9 cellular contexts compared by ENCODE assay signal in genomic region chr11:43830928-43831440, GRCh38. TPM values are rescaled to one million over a fixed set of nuclear protein-coding genes. Genes with fewer than 3 reads are reported as not detected.
DNase-seq lines count a peak whose midpoint lies in the region; ATAC-seq, FAIRE-seq and TF ChIP-seq lines count a peak whose summit lies in the region.
"Had no signal": no experiment of that assay in that cellular context is flagged by ENCODE, and none has a peak within 500 bp of the region (broad histone marks: within the 10 kb centered on the region; RNA-seq: fewer than 3 reads in every experiment).

No MANE protein-coding gene starts in this region.

- no peak overlapping the region for H3K4me3 Mint-ChIP-seq in activated B cell treated with CpG ODN at 0.5 μM for 24 hours
- H3K4me3 Mint-ChIP-seq: central memory CD8-positive, alpha-beta T cell had no signal

- no peaks in the 10 kb centered on the region for H3K9me3 Mint-ChIP-seq in activated B cell treated with CpG ODN at 0.5 μM for 24 hours
- H3K9me3 Mint-ChIP-seq: central memory CD8-positive, alpha-beta T cell had no signal

- peak overlapping the region; percentile 66 for H3K4me2 ChIP-seq in endothelial cell of umbilical vein (ENCODE audit: insufficient read depth, low read length)

- no peaks in the 10 kb centered on the region for H3K27me3 ChIP-seq in endothelial cell of umbilical vein (ENCODE audit: control insufficient read depth in 2 of 2, insufficient read depth in 2 of 2, low read length in 2 of 2)

- no peaks in the 10 kb centered on the region for H3K27me3 Mint-ChIP-seq in activated B cell treated with CpG ODN at 0.5 μM for 24 hours
- H3K27me3 Mint-ChIP-seq: central memory CD8-positive, alpha-beta T cell had no signal

- DNase-seq in A172 (ENCODE audit: low spot score): peak; percentile 100
- no peak for DNase-seq in activated B cell treated with CpG ODN at 0.5 μM for 24 hours
- DNase-seq in endothelial cell of umbilical vein (ENCODE audit: low read depth, low spot score): peak; percentile 93
- peak; percentile 8 for DNase-seq in pons (ENCODE audit: low spot score)
- no peak for DNase-seq in NCI-H2107 (lab: John Stamatoyannopoulos, UW)

- peak; percentile 60 for ATAC-seq in activated B cell treated with CpG ODN at 0.5 μM for 24 hours (ENCODE audit: low read depth)
- no peak for ATAC-seq in HG03354 (IDR thresholded peaks at IDR 0.05; ENCODE audit: poor library complexity, severe bottlenecking, unreplicated experiment)
- no peak for ATAC-seq in GM19467 (IDR thresholded peaks at IDR 0.05; ENCODE audit: unreplicated experiment)

- H3K9me1 ChIP-seq in endothelial cell of umbilical vein (replicated peaks; ENCODE audit: control insufficient read depth, extremely low read depth, insufficient read depth, low read length): no peaks in the 10 kb centered on the region

- no peak for TF ChIP-seq POLR2A in endothelial cell of umbilical vein (IDR thresholded peaks at IDR 0.05; ENCODE audit: low read depth, low read length)

- no peaks in the 10 kb centered on the region for H4K20me1 ChIP-seq in endothelial cell of umbilical vein (replicated peaks; ENCODE audit: control insufficient read depth, extremely low read depth, insufficient read depth, low read length)

- no peaks in the 10 kb centered on the region for H3K79me2 ChIP-seq in endothelial cell of umbilical vein (ENCODE audit: control insufficient read depth, insufficient read depth, low read length)

- no peak overlapping the region for H3K4me3 ChIP-seq in HEK293 (ENCODE audit: low read depth, low read length)
- no peak overlapping the region for H3K4me3 ChIP-seq in endothelial cell of umbilical vein (replicated peaks in 1 of 3; ENCODE audit: insufficient read depth in 1 of 3, low read depth in 1 of 3, low read length in 3 of 3)

- no peak overlapping the region for H3K27ac Mint-ChIP-seq in activated B cell treated with CpG ODN at 0.5 μM for 24 hours

- no peak overlapping the region for H3K27ac ChIP-seq in HEK293 (ENCODE audit: extremely low read depth, low read depth, low read length)
- peak overlapping the region; percentile 51 for H3K27ac ChIP-seq in endothelial cell of umbilical vein (ENCODE audit: insufficient read depth, low read depth, low read length)

- peaks cover 0 to 3% of the 10 kb centered on the region in 2 experiments; a peak in 1 of 3 replicates for H3K36me3 ChIP-seq in HEK293 (ENCODE audit: control insufficient read depth in 2 of 2, insufficient read depth in 1 of 2, low read length in 2 of 2)
- H3K36me3 ChIP-seq in endothelial cell of umbilical vein (ENCODE audit: control insufficient read depth in 2 of 2, extremely low read depth in 1 of 2, insufficient read depth in 2 of 2, low read length in 2 of 2): peaks cover 3% of the 10 kb centered on the region in 2 experiments

- FAIRE-seq in endothelial cell of umbilical vein (lab: Jason Lieb, UNC): peak; percentile 96

- no peak overlapping the region for H3K9ac ChIP-seq in endothelial cell of umbilical vein (replicated peaks; ENCODE audit: extremely low read depth, insufficient read depth, low read length)

- H3K9me3 ChIP-seq in HEK293 (ENCODE audit: control insufficient read depth, insufficient read depth, low read depth, low read length) (no peaks in the 10 kb centered on the region), endothelial cell of umbilical vein (replicated peaks; ENCODE audit: control insufficient read depth, insufficient read depth, low read length) (no peaks in the 10 kb centered on the region)

- CTCF ChIA-PET in HEK293 (lab: Yijun Ruan, JAX) (interaction anchor here (0.6 to 10.8 kb wide), 4 partner anchors 19 to 263 kb away, joined by 3 to 122 read pairs (median 4); no protein-coding TSS in a partner anchor), activated B cell treated with CpG ODN at 0.5 μM for 24 hours (lab: Charles Lee) (interaction anchor here (2.0 kb wide), 1 partner anchor 21 kb away, joined by 5 read pairs; no protein-coding TSS in a partner anchor), endothelial cell of umbilical vein (lab: Charles Lee) (interaction anchor here (0.7 to 6.7 kb wide), 13 partner anchors 12 to 327 kb away, joined by 3 to 55 read pairs (median 4); no protein-coding TSS in a partner anchor)

- peaks cover 17% of the 10 kb centered on the region for H3K36me3 Mint-ChIP-seq in activated B cell treated with CpG ODN at 0.5 μM for 24 hours (ENCODE audit: low read depth)

- dilution Hi-C loops in endothelial cell of umbilical vein (cut with MboI; ENCODE audit: extremely low pct_ligation_motif_present, low sequenced_read_pairs): no loop called here

- H3K4me1 Mint-ChIP-seq in activated B cell treated with CpG ODN at 0.5 μM for 24 hours: peaks cover 5% of the 10 kb centered on the region
- H3K4me1 Mint-ChIP-seq: central memory CD8-positive, alpha-beta T cell had no signal

- TF ChIP-seq CTCF in HEK293 (tag by site-specific recombination; IDR thresholded peaks at IDR 0.05) (no peak), activated B cell treated with CpG ODN at 0.5 μM for 24 hours (IDR thresholded peaks at IDR 0.05) (no peak), endothelial cell of umbilical vein (IDR thresholded peaks at IDR 0.05; ENCODE audit: extremely low read depth in 1 of 2, insufficient read depth in 1 of 2, low read depth in 1 of 2, low read length in 2 of 2) (no peak)

- intact Hi-C loops in activated B cell treated with CpG ODN at 0.5 μM for 24 hours (cut with micrococcal nuclease) (no loop called here), endothelial cell of umbilical vein (cut with micrococcal nuclease) (loop anchor here (2.0 kb wide), 1 partner anchor 190 kb away; no protein-coding TSS in a partner anchor)

- H3K4me1 ChIP-seq in HEK293 (ENCODE audit: control insufficient read depth, insufficient read depth, low read length): peaks cover 6% of the 10 kb centered on the region
- peaks cover 15% of the 10 kb centered on the region for H3K4me1 ChIP-seq in endothelial cell of umbilical vein (ENCODE audit: control insufficient read depth, extremely low read depth, insufficient read depth, low read length)

- POLR2A ChIA-PET in HEK293 (lab: Yijun Ruan, JAX) (interaction anchor here (1.4 kb wide), 1 partner anchor 235 kb away, joined by 6 read pairs; the partner anchor contains the start of gene ACCS), activated B cell treated with CpG ODN at 0.5 μM for 24 hours (lab: Charles Lee) (no interaction called here), endothelial cell of umbilical vein (lab: Charles Lee) (no interaction called here)

- BruUV-seq in endothelial cell of umbilical vein (replicated peaks; lab: Mats Ljungman, UMichigan): no TSS peak

- H2AFZ ChIP-seq in endothelial cell of umbilical vein (ENCODE audit: low read depth, low read length): no peak overlapping the region

TF ChIP-seq in HEK293, 187 proteins besides CTCF, POLR2A, EP300 and RAD21 (continues in another document):
- TF ChIP-seq BCL11B (tag by site-specific recombination; IDR thresholded peaks at IDR 0.05; ENCODE audit: low read depth) (no peak), ZNF175 (tag by site-specific recombination; IDR thresholded peaks at IDR 0.05) (no peak), ZNF660 (tag by site-specific recombination; IDR thresholded peaks at IDR 0.05) (peak; percentile 88), ZNF24 (tag by site-specific recombination; IDR thresholded peaks at IDR 0.05) (peak; percentile 44; the same call in 1 of the 2 replicates), ZXDB (tag by site-specific recombination; IDR thresholded peaks at IDR 0.05) (0 out of 2 replicates have a peak, but pooled peaks have one; percentile 22), KLF10 (tag by site-specific recombination; IDR thresholded peaks at IDR 0.05) (no peak), RBAK (tag by site-specific recombination; IDR thresholded peaks at IDR 0.05) (no peak), ZNF391 (tag by site-specific recombination; IDR thresholded peaks at IDR 0.05; ENCODE audit: borderline replicate concordance, low read depth) (no peak)

TF ChIP-seq in endothelial cell of umbilical vein, 7 proteins besides CTCF, POLR2A, EP300 and RAD21:
- TF ChIP-seq JUN (IDR thresholded peaks at IDR 0.05; ENCODE audit: borderline replicate concordance, insufficient read depth, insufficient read length, low read depth): peak; percentile 98
- peak; percentile 100 for TF ChIP-seq FOS (IDR thresholded peaks at IDR 0.05; ENCODE audit: borderline replicate concordance, insufficient read depth, low read length)
- TF ChIP-seq MYC (IDR thresholded peaks at IDR 0.05; ENCODE audit: low read depth, low read length): no peak
- peak; percentile 59 for TF ChIP-seq POLR2AphosphoS5 (IDR thresholded peaks at IDR 0.05; ENCODE audit: insufficient read depth, low read depth, low read length)
- TF ChIP-seq, protein P1, sequence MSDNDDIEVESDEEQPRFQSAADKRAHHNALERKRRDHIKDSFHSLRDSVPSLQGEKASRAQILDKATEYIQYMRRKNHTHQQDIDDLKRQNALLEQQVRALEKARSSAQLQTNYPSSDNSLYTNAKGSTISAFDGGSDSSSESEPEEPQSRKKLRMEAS (IDR thresholded peaks at IDR 0.05; ENCODE audit: insufficient read depth, insufficient read length): no peak
TF ChIP-seq in endothelial cell of umbilical vein: peak in this region for 3.

RNA-seq across cellular contexts. Expression of gene ALKBH3, which starts 49.6 kb away (rescaled TPM):
- total RNA-seq in A172 (2014; rRNA removed; shearing (Covaris generic)): 67.7 and 76.6 TPM in 2 replicates
- 28.3 and 40.5 TPM in 2 replicates for total RNA-seq in activated B cell treated with CpG ODN at 0.5 μM for 24 hours
- 32.3 and 34.7 TPM in 2 replicates for total RNA-seq in endothelial cell of umbilical vein
- polyA plus RNA-seq in endothelial cell of umbilical vein: 23.0 and 28.0 TPM in 2 replicates
- polyA plus RNA-seq in endothelial cell of umbilical vein (2011; cell fraction: cytosol; rRNA removed): 32.3 and 34.3 TPM in 2 replicates
- polyA plus RNA-seq in endothelial cell of umbilical vein (2011; cell fraction: nucleus; rRNA removed): 30.4 and 31.7 TPM in 2 replicates
- polyA plus RNA-seq in endothelial cell of umbilical vein (2012): 27.8 and 34.4 TPM in 2 replicates
- polyA minus RNA-seq in endothelial cell of umbilical vein: 17.7 and 22.7 TPM in 2 replicates
- 2.2 TPM for polyA minus RNA-seq in endothelial cell of umbilical vein (2011; cell fraction: cytosol; rRNA and poly(A)+ RNA removed)
- 11.3 and 14.6 TPM in 2 replicates for polyA minus RNA-seq in endothelial cell of umbilical vein (2011; cell fraction: nucleus; rRNA and poly(A)+ RNA removed)

Comparison
In these comparisons a context has a peak if more than half of its experiments do, and no peak if none do; other contexts are left out.
1. DNase-seq: peak in A172 (single experiment), endothelial cell of umbilical vein (single experiment) and pons (single experiment); none in activated B cell treated with CpG ODN at 0.5 μM for 24 hours (single experiment) and NCI-H2107 (single experiment).